ENCODE assay signal across 3 cellular contexts in the genomic region with DNA sequence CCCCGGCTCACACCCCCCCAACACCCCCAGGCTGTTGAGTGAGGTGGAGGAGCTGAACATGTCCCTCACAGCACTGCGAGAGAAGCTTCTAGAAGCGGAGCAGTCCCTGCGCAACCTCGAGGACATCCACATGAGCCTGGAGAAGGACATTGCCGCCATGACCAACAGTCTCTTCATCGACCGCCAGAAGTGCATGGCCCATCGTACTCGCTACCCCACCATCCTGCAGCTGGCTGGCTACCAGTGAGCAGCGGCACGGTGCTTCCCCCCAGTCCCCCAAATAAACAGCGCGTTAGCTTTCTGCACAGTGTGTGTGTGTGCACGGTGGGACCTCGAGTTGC.
TF ChIP-seq lines count a peak whose summit lies in the region.

No MANE protein-coding gene starts in this region.

TF ChIP-seq in SK-N-SH, 30 proteins besides CTCF, POLR2A, EP300 and RAD21 (continued from another document):
- TF ChIP-seq, protein P1, sequence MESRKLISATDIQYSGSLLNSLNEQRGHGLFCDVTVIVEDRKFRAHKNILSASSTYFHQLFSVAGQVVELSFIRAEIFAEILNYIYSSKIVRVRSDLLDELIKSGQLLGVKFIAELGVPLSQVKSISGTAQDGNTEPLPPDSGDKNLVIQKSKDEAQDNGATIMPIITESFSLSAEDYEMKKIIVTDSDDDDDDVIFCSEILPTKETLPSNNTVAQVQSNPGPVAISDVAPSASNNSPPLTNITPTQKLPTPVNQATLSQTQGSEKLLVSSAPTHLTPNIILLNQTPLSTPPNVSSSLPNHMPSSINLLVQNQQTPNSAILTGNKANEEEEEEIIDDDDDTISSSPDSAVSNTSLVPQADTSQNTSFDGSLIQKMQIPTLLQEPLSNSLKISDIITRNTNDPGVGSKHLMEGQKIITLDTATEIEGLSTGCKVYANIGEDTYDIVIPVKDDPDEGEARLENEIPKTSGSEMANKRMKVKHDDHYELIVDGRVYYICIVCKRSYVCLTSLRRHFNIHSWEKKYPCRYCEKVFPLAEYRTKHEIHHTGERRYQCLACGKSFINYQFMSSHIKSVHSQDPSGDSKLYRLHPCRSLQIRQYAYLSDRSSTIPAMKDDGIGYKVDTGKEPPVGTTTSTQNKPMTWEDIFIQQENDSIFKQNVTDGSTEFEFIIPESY (IDR thresholded peaks at IDR 0.05; ENCODE audit: borderline replicate concordance, low read depth) = no peak
- TF ChIP-seq, protein P2, sequence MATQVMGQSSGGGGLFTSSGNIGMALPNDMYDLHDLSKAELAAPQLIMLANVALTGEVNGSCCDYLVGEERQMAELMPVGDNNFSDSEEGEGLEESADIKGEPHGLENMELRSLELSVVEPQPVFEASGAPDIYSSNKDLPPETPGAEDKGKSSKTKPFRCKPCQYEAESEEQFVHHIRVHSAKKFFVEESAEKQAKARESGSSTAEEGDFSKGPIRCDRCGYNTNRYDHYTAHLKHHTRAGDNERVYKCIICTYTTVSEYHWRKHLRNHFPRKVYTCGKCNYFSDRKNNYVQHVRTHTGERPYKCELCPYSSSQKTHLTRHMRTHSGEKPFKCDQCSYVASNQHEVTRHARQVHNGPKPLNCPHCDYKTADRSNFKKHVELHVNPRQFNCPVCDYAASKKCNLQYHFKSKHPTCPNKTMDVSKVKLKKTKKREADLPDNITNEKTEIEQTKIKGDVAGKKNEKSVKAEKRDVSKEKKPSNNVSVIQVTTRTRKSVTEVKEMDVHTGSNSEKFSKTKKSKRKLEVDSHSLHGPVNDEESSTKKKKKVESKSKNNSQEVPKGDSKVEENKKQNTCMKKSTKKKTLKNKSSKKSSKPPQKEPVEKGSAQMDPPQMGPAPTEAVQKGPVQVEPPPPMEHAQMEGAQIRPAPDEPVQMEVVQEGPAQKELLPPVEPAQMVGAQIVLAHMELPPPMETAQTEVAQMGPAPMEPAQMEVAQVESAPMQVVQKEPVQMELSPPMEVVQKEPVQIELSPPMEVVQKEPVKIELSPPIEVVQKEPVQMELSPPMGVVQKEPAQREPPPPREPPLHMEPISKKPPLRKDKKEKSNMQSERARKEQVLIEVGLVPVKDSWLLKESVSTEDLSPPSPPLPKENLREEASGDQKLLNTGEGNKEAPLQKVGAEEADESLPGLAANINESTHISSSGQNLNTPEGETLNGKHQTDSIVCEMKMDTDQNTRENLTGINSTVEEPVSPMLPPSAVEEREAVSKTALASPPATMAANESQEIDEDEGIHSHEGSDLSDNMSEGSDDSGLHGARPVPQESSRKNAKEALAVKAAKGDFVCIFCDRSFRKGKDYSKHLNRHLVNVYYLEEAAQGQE (IDR thresholded peaks at IDR 0.05; ENCODE audit: low read depth, low read length) = no peak
- TF ChIP-seq, protein P3, sequence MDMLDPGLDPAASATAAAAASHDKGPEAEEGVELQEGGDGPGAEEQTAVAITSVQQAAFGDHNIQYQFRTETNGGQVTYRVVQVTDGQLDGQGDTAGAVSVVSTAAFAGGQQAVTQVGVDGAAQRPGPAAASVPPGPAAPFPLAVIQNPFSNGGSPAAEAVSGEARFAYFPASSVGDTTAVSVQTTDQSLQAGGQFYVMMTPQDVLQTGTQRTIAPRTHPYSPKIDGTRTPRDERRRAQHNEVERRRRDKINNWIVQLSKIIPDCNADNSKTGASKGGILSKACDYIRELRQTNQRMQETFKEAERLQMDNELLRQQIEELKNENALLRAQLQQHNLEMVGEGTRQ (IDR thresholded peaks at IDR 0.05; ENCODE audit: borderline replicate concordance, low read depth, low read length) = no peak
TF ChIP-seq in SK-N-SH: peak in this region for 0.

TF ChIP-seq in SK-N-SH treated with all-trans-retinoic acid at 6 μM for 48 hours, 23 proteins besides CTCF, POLR2A, EP300 and RAD21:
- TF ChIP-seq, protein P4, sequence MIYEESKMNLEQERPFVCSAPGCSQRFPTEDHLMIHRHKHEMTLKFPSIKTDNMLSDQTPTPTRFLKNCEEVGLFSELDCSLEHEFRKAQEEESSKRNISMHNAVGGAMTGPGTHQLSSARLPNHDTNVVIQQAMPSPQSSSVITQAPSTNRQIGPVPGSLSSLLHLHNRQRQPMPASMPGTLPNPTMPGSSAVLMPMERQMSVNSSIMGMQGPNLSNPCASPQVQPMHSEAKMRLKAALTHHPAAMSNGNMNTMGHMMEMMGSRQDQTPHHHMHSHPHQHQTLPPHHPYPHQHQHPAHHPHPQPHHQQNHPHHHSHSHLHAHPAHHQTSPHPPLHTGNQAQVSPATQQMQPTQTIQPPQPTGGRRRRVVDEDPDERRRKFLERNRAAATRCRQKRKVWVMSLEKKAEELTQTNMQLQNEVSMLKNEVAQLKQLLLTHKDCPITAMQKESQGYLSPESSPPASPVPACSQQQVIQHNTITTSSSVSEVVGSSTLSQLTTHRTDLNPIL (CRISPR knock-in tag; IDR thresholded peaks at IDR 0.05; ENCODE audit: low read depth) = no peak
- TF ChIP-seq TOX (CRISPR knock-in tag; IDR thresholded peaks at IDR 0.05; ENCODE audit: borderline replicate concordance) (no peak), SNAI2 (CRISPR knock-in tag; IDR thresholded peaks at IDR 0.05) (no peak)
- TF ChIP-seq, protein P5, sequence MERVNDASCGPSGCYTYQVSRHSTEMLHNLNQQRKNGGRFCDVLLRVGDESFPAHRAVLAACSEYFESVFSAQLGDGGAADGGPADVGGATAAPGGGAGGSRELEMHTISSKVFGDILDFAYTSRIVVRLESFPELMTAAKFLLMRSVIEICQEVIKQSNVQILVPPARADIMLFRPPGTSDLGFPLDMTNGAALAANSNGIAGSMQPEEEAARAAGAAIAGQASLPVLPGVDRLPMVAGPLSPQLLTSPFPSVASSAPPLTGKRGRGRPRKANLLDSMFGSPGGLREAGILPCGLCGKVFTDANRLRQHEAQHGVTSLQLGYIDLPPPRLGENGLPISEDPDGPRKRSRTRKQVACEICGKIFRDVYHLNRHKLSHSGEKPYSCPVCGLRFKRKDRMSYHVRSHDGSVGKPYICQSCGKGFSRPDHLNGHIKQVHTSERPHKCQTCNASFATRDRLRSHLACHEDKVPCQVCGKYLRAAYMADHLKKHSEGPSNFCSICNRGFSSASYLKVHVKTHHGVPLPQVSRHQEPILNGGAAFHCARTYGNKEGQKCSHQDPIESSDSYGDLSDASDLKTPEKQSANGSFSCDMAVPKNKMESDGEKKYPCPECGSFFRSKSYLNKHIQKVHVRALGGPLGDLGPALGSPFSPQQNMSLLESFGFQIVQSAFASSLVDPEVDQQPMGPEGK (CRISPR knock-in tag; IDR thresholded peaks at IDR 0.05; ENCODE audit: borderline replicate concordance) = no peak

TF ChIP-seq in K562, 482 proteins besides CTCF, POLR2A, EP300 and RAD21 (continued from another document):
- no peak for TF ChIP-seq FOS (IDR thresholded peaks at IDR 0.05; ENCODE audit: extremely low read depth, insufficient read length)
- TF ChIP-seq, protein P6, sequence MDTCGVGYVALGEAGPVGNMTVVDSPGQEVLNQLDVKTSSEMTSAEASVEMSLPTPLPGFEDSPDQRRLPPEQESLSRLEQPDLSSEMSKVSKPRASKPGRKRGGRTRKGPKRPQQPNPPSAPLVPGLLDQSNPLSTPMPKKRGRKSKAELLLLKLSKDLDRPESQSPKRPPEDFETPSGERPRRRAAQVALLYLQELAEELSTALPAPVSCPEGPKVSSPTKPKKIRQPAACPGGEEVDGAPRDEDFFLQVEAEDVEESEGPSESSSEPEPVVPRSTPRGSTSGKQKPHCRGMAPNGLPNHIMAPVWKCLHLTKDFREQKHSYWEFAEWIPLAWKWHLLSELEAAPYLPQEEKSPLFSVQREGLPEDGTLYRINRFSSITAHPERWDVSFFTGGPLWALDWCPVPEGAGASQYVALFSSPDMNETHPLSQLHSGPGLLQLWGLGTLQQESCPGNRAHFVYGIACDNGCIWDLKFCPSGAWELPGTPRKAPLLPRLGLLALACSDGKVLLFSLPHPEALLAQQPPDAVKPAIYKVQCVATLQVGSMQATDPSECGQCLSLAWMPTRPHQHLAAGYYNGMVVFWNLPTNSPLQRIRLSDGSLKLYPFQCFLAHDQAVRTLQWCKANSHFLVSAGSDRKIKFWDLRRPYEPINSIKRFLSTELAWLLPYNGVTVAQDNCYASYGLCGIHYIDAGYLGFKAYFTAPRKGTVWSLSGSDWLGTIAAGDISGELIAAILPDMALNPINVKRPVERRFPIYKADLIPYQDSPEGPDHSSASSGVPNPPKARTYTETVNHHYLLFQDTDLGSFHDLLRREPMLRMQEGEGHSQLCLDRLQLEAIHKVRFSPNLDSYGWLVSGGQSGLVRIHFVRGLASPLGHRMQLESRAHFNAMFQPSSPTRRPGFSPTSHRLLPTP (IDR thresholded peaks at IDR 0.05; ENCODE audit: borderline replicate concordance, extremely low read depth, insufficient read length) = no peak
- TF ChIP-seq ZNF175 (CRISPR knock-in tag; IDR thresholded peaks at IDR 0.05; ENCODE audit: low read depth) = no peak
- TF ChIP-seq GATA2 (CRISPR knock-in tag; IDR thresholded peaks at IDR 0.05) = no peak
- no peak for TF ChIP-seq TOE1 (IDR thresholded peaks at IDR 0.05; ENCODE audit: borderline replicate concordance)
- TF ChIP-seq TOE1 (CRISPR knock-in tag; IDR thresholded peaks at IDR 0.05; ENCODE audit: borderline replicate concordance, low read depth) = no peak
- TF ChIP-seq ZNF57 (CRISPR knock-in tag; IDR thresholded peaks at IDR 0.05) = no peak
- TF ChIP-seq FOXJ3 (CRISPR knock-in tag; IDR thresholded peaks at IDR 0.05) = no peak
- no peak for TF ChIP-seq ETV6 (IDR thresholded peaks at IDR 0.05; ENCODE audit: borderline replicate concordance in 1 of 2, low read depth in 2 of 2, low read length in 1 of 2)
- TF ChIP-seq ETV6 (CRISPR knock-in tag; IDR thresholded peaks at IDR 0.05; ENCODE audit: borderline replicate concordance) = no peak
- TF ChIP-seq TBL1XR1 (IDR thresholded peaks at IDR 0.05; ENCODE audit: low read length in 2 of 2) = no peak
- TF ChIP-seq, protein P7, sequence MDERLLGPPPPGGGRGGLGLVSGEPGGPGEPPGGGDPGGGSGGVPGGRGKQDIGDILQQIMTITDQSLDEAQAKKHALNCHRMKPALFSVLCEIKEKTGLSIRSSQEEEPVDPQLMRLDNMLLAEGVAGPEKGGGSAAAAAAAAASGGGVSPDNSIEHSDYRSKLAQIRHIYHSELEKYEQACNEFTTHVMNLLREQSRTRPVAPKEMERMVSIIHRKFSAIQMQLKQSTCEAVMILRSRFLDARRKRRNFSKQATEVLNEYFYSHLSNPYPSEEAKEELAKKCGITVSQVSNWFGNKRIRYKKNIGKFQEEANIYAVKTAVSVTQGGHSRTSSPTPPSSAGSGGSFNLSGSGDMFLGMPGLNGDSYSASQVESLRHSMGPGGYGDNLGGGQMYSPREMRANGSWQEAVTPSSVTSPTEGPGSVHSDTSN (CRISPR knock-in tag; IDR thresholded peaks at IDR 0.05; ENCODE audit: low read depth) = no peak
- TF ChIP-seq, protein P7 (tag; conservative IDR thresholded peaks at IDR 0.05; ENCODE audit: low read depth) = no peak
- TF ChIP-seq, protein P8, sequence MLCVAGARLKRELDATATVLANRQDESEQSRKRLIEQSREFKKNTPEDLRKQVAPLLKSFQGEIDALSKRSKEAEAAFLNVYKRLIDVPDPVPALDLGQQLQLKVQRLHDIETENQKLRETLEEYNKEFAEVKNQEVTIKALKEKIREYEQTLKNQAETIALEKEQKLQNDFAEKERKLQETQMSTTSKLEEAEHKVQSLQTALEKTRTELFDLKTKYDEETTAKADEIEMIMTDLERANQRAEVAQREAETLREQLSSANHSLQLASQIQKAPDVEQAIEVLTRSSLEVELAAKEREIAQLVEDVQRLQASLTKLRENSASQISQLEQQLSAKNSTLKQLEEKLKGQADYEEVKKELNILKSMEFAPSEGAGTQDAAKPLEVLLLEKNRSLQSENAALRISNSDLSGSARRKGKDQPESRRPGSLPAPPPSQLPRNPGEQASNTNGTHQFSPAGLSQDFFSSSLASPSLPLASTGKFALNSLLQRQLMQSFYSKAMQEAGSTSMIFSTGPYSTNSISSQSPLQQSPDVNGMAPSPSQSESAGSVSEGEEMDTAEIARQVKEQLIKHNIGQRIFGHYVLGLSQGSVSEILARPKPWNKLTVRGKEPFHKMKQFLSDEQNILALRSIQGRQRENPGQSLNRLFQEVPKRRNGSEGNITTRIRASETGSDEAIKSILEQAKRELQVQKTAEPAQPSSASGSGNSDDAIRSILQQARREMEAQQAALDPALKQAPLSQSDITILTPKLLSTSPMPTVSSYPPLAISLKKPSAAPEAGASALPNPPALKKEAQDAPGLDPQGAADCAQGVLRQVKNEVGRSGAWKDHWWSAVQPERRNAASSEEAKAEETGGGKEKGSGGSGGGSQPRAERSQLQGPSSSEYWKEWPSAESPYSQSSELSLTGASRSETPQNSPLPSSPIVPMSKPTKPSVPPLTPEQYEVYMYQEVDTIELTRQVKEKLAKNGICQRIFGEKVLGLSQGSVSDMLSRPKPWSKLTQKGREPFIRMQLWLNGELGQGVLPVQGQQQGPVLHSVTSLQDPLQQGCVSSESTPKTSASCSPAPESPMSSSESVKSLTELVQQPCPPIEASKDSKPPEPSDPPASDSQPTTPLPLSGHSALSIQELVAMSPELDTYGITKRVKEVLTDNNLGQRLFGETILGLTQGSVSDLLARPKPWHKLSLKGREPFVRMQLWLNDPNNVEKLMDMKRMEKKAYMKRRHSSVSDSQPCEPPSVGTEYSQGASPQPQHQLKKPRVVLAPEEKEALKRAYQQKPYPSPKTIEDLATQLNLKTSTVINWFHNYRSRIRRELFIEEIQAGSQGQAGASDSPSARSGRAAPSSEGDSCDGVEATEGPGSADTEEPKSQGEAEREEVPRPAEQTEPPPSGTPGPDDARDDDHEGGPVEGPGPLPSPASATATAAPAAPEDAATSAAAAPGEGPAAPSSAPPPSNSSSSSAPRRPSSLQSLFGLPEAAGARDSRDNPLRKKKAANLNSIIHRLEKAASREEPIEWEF (CRISPR knock-in tag; IDR thresholded peaks at IDR 0.05) = no peak
- no peak for TF ChIP-seq BCOR (IDR thresholded peaks at IDR 0.05)
- no peak for TF ChIP-seq ZNF717 (CRISPR knock-in tag; IDR thresholded peaks at IDR 0.05)
- no peak for TF ChIP-seq DIDO1 (tag; IDR thresholded peaks at IDR 0.05; ENCODE audit: low read depth)
- no peak for TF ChIP-seq ETS2 (tag; IDR thresholded peaks at IDR 0.05; ENCODE audit: borderline replicate concordance, poor library complexity, severe bottlenecking)
TF ChIP-seq in K562: peak in this region for 0.
